Comparison of ENCODE assay signal across 22 cellular contexts in the genomic region with DNA sequence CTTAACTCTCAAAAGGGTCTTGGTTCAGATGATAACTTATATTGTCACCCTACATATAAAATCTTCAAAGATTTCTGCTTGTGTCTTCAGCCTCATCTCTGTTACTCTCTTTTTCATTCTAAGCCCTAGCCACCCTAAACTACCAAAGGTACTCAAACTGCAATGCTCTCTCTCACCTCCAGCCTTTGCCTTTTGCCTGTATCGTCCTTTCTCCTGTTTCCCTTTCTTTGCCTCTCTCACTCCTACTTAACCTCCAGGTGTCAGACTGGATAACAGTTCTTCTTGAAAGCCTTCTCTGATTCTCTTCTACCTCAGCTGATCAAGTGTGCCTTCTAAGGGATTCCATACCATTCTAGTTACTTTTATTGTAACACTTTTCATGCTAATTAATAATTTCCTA.
"Had no signal": no experiment of that assay in that cellular context is flagged by ENCODE, and none has a peak within 500 bp of the region (broad histone marks: within the 10 kb centered on the region; RNA-seq: fewer than 3 reads in every experiment).

No MANE protein-coding gene starts in this region.

- H2AFZ ChIP-seq: parathyroid adenoma had no signal

- H3K27me3 ChIP-seq: cardiac muscle cell, esophagus muscularis mucosa, neutrophil had no signal

- H3K4me1 ChIP-seq: parathyroid adenoma had no signal

- ATAC-seq: left lobe of liver; natural killer cell treated with Interleukin-12 subunit alpha and Interleukin-12 subunit beta and Interleukin-15 and Interleukin-18, amount 100 ng/mL, for 72 hours had no signal

- H3K79me2 ChIP-seq: parathyroid adenoma had no signal

- FAIRE-seq: endothelial cell of umbilical vein, kidney had no signal

- H3K27ac ChIP-seq: cardiac muscle cell, esophagus muscularis mucosa, neutrophil, parathyroid adenoma had no signal

- H3K36me3 ChIP-seq: cardiac muscle cell, esophagus muscularis mucosa, neutrophil had no signal

- H3K9ac ChIP-seq: parathyroid adenoma had no signal

- DNase-seq: activated B cell treated with CpG ODN at 0.5 μM for 24 hours; activated CD4-positive, alpha-beta memory T cell treated with anti-CD3 and anti-CD28 coated beads for 36 hours; activated CD4-positive, alpha-beta T cell treated with anti-CD3 and anti-CD28 coated beads for 4 hours; activated naive CD4-positive, alpha-beta T cell treated with Interleukin-2 at 50 U/mL for 16 hours; activated naive CD8-positive, alpha-beta T cell treated with anti-CD3 and anti-CD28 coated beads, Interleukin-2, amount 10 ng/mL, durations not matched to agents 7 days and 5 days; amygdala; effector CD8-positive, alpha-beta T cell; hippocampal formation; kidney; stimulated activated CD4-positive, alpha-beta T cell treated with anti-CD3 and anti-CD28 coated beads, Interleukin-12 subunit alpha, Interleukin-12 subunit beta, amount 100 ng/mL, for 4 hours; stimulated activated CD4-positive, alpha-beta T cell treated with anti-CD3 and anti-CD28 coated beads, Interleukin-1b, Interleukin-23, amount 100 ng/mL, for 48 hours; stimulated activated CD8-positive, alpha-beta memory T cell treated with anti-CD3 and anti-CD28 coated beads, Interleukin-4, amount 100 ng/mL, for 48 hours; stimulated activated naive CD4-positive, alpha-beta T cell; T-helper 2 cell had no signal

- H3K9me3 ChIP-seq: esophagus muscularis mucosa, neutrophil had no signal

- H3K4me3 ChIP-seq: cardiac muscle cell, esophagus muscularis mucosa, lung had no signal
